In genomic region chr10:92219516-92219915, GRCh38 we compare ENCODE assay signal across 26 cellular contexts.
"Had no signal": no experiment of that assay in that cellular context is flagged by ENCODE, and none has a peak within 500 bp of the region (broad histone marks: within the 10 kb centered on the region; RNA-seq: fewer than 3 reads in every experiment).

No MANE protein-coding gene starts in this region.

- DNase-seq: dermis blood vessel endothelial cell; effector memory CD4-positive, alpha-beta T cell; foreskin melanocyte; hypothalamus; immature natural killer cell; islet precursor cell; kidney glomerular epithelial cell; left ventricle myocardium superior; lower lobe of right lung; pancreas; right lobe of liver; stimulated activated CD4-positive, alpha-beta T cell treated with anti-CD3 and anti-CD28 coated beads, Interleukin-12 subunit alpha, Interleukin-12 subunit beta, amount 100 ng/mL, for 4 hours; stimulated activated CD4-positive, alpha-beta T cell treated with anti-CD3 and anti-CD28 coated beads, Interleukin-1b, Interleukin-23, amount 100 ng/mL, for 48 hours; stimulated activated CD4-positive, alpha-beta T cell treated with anti-CD3 and anti-CD28 coated beads, Interleukin-4, amount 100 ng/mL, for 1 hour; stimulated activated CD8-positive, alpha-beta memory T cell treated with anti-CD3 and anti-CD28 coated beads, Interleukin-4, amount 100 ng/mL, for 48 hours; stimulated activated naive CD4-positive, alpha-beta T cell; stimulated activated naive CD8-positive, alpha-beta T cell treated with anti-CD3 and anti-CD28 coated beads, Interleukin-15, amount 100 ng/mL, for 72 hours; transverse colon; upper lobe of right lung; uterus had no signal

- H3K4me1 ChIP-seq: lower lobe of right lung, pancreas, right lobe of liver, suprapubic skin, transverse colon, upper lobe of right lung, uterus had no signal

- H3K36me3 ChIP-seq: pancreas, right lobe of liver, transverse colon, upper lobe of right lung, uterus had no signal

- H3K27ac ChIP-seq: coronary artery, esophagus muscularis mucosa, lower lobe of right lung, neutrophil, pancreas, right lobe of liver, suprapubic skin, transverse colon, upper lobe of right lung, uterus had no signal

- H3K4me3 ChIP-seq: coronary artery, esophagus muscularis mucosa, lower lobe of right lung, pancreas, right lobe of liver, smooth muscle cell, suprapubic skin, transverse colon, upper lobe of right lung, uterus had no signal

- H3K4me2 ChIP-seq: smooth muscle cell had no signal

- H3K27me3 ChIP-seq: esophagus muscularis mucosa, neutrophil, pancreas, right lobe of liver, suprapubic skin, transverse colon, upper lobe of right lung, uterus had no signal

- ATAC-seq: left ventricle myocardium superior; lower lobe of right lung; natural killer cell treated with Interleukin-12 subunit alpha and Interleukin-12 subunit beta and Interleukin-15 and Interleukin-18, amount 100 ng/mL, for 72 hours; pancreas; right lobe of liver; stimulated activated naive CD8-positive, alpha-beta T cell treated with anti-CD3 and anti-CD28 coated beads, Interleukin-15, amount 100 ng/mL, for 72 hours; upper lobe of right lung had no signal

- H3K9me3 ChIP-seq: esophagus muscularis mucosa, lower lobe of right lung, neutrophil, pancreas, right lobe of liver, suprapubic skin, transverse colon, upper lobe of right lung, uterus had no signal
